Comparison of ENCODE assay signal across 1 cellular context in genomic region chr16:30352488-30353401, GRCh38.
TF ChIP-seq lines count a peak whose summit lies in the region.

No MANE protein-coding gene starts in this region.

TF ChIP-seq in HCT116, 20 proteins besides CTCF, POLR2A, EP300 and RAD21 (continued from another document):
- TF ChIP-seq, protein P1, sequence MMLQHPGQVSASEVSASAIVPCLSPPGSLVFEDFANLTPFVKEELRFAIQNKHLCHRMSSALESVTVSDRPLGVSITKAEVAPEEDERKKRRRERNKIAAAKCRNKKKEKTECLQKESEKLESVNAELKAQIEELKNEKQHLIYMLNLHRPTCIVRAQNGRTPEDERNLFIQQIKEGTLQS (IDR thresholded peaks at IDR 0.05), result no peak
- TF ChIP-seq CBX3 (IDR thresholded peaks at IDR 0.05; ENCODE audit: low read depth) (no peak), SIN3A (IDR thresholded peaks at IDR 0.05; ENCODE audit: low read depth) (no peak), YY1 (IDR thresholded peaks at IDR 0.05; ENCODE audit: extremely low read depth, insufficient replicate concordance, low read depth, low read length) (no peak), POLR2AphosphoS5 (IDR thresholded peaks at IDR 0.05; ENCODE audit: low read depth, low read length) (no peak)
TF ChIP-seq in HCT116: peak in this region for 0.
